Comparison of ENCODE assay signal across 8 cellular contexts in genomic region chr5:83718195-83718825, GRCh38. TPM values are rescaled to one million over a fixed set of nuclear protein-coding genes. Genes with fewer than 3 reads are reported as not detected.
A peak's percentile ranks its signal among the peaks of the same experiment; 100 is the strongest.
DNase-seq lines count a peak whose midpoint lies in the region; ATAC-seq, FAIRE-seq and TF ChIP-seq lines count a peak whose summit lies in the region.

No MANE protein-coding gene starts in this region.

- peak; percentile 76 for ATAC-seq in GM18498 (IDR thresholded peaks at IDR 0.05; ENCODE audit: unreplicated experiment)
- peak; percentile 91 for ATAC-seq in HG02642 (IDR thresholded peaks at IDR 0.05; ENCODE audit: poor library complexity, unreplicated experiment)
- peak; percentile 71 for ATAC-seq in aorta (ENCODE audit: low FRiP score)

- H3K4me3 ChIP-seq in AG09309 (ENCODE audit: control insufficient read depth, low read depth, low read length) (no peak overlapping the region), aorta (ENCODE audit: low read length in 2 of 2) (no peak overlapping the region)

- no peaks in the 10 kb centered on the region for H3K36me3 ChIP-seq in aorta (ENCODE audit: control insufficient read depth in 1 of 2, insufficient read depth in 2 of 2, low read length in 1 of 2)

- WGBS in aorta, 2 donors: 6 to 7% methylated on average over 6 of the region's 6 CpGs

- TF ChIP-seq CTCF in AG09309 (IDR thresholded peaks at IDR 0.05; ENCODE audit: control insufficient read depth, insufficient read depth, low read depth, low read length, missing control alignments): peak; percentile 85

- H3K4me1 ChIP-seq in aorta (ENCODE audit: control insufficient read depth in 1 of 2, insufficient read depth in 2 of 2, low read length in 2 of 2): no peaks in the 10 kb centered on the region

- H3K9me3 ChIP-seq in aorta (ENCODE audit: control insufficient read depth, low read length): no peaks in the 10 kb centered on the region

- DNase-seq in AG09309 (ENCODE audit: low read depth) (peak; percentile 17), M059J (ENCODE audit: low read depth) (peak; percentile 63), RCC 7860 (ENCODE audit: low spot score) (peak; percentile 41), dedifferentiated amniotic fluid mesenchymal stem cell (ENCODE audit: extremely low spot score) (peak; percentile 83), lung microvascular endothelial cell (ENCODE audit: low read depth in 2 of 2) (peak; percentile 76 to 78), aorta (no peak)

- no peak overlapping the region for H3K27ac ChIP-seq in aorta (ENCODE audit: low read depth in 1 of 2, low read length in 2 of 2)

- FAIRE-seq in RCC 7860 (lab: Jason Lieb, UNC): peak; percentile 44

- H3K27me3 ChIP-seq in aorta (ENCODE audit: control insufficient read depth in 1 of 2, insufficient read depth in 2 of 2, low read length in 1 of 2): no peaks in the 10 kb centered on the region

- intact Hi-C loops in aorta (cut with DNase I): loop anchor here in 1 of 2 donors (10.0 kb wide), 1 partner anchor 516 kb away; no protein-coding TSS in a partner anchor

RNA-seq across cellular contexts. Expression of gene HAPLN1, which starts 2.3 kb away (rescaled TPM):
- total RNA-seq in M059J (2014; rRNA removed; shearing (Covaris generic)): 0.20 and 0.99 TPM in 2 replicates
- under 0.01 TPM in 1 of 2 replicates, not detected in the other for total RNA-seq in lung microvascular endothelial cell
- total RNA-seq in aorta: 1 to 10 TPM; 1.6 to 3.5 TPM
- 1 to 10 TPM in 1 of 2 donors, under 1 TPM in 1; 0.67 to 9.1 TPM for polyA plus RNA-seq in aorta

Comparison
In these comparisons a context has a peak if more than half of its experiments do, and no peak if none do; other contexts are left out.
1. DNase-seq: peak in AG09309 (single experiment), M059J (single experiment), RCC 7860 (single experiment), dedifferentiated amniotic fluid mesenchymal stem cell (single experiment) and lung microvascular endothelial cell (2 of 2); none in aorta (0 of 2).
2. Peak in every context shown above with its lines, with median percentiles within 50 percentile points of each other: ATAC-seq.